9 cellular contexts compared by ENCODE assay signal in the genomic region with DNA sequence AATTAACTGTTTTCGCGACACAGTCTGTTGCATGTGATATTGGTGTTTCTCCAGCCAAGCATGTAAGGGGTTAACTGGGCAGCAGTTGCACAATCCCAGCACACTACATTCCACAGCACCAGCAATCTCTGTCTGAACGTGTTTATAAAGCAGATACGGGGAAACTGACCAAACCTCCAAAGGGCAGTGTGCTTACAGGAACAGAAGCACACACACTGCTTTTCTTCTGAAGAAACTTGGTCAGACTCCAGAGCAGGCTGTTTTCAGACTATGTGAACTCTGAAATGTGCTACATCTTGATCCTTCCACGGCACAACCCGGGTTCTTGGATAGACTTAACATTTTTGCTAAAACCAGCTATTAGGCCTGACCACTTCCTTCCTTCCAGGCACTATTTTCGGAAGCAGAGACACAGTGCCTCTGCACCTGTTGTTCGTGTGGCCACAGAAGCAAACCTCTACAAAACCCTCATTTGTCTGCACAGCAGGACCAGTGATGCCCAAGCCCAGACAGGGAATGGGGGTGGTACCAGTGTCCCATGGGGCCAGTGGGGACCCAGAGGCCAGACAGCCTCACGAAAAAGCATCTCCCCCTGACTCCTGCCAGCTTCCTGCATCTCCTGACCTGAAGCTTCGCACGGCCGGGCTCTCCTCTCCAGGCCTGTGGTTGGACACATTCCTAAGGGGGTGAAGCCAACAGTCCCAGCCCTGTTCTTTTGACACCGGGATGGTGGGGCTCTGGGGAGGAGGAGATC.
DNase-seq lines count a peak whose midpoint lies in the region; ATAC-seq and TF ChIP-seq lines count a peak whose summit lies in the region.
"Had no signal": no experiment of that assay in that cellular context is flagged by ENCODE, and none has a peak within 500 bp of the region (broad histone marks: within the 10 kb centered on the region; RNA-seq: fewer than 3 reads in every experiment).

No MANE protein-coding gene starts in this region.

- peak; percentile 20 for DNase-seq in G401 (ENCODE audit: low spot score)
- no peak for DNase-seq in T-helper 17 cell
- peak; percentile 98 for DNase-seq in fibroblast of villous mesenchyme (ENCODE audit: low read depth)
- peak; percentile 32 for DNase-seq in putamen (ENCODE audit: low spot score)
- no peak for DNase-seq in COLO668 (lab: John Stamatoyannopoulos, UW; ENCODE audit: unreplicated experiment)
- DNase-seq in epidermal melanocyte (ENCODE audit: insufficient read length, low spot score), result no peak

- H3K36me3 Mint-ChIP-seq in T-helper 17 cell (ENCODE audit: low read depth), result peaks cover 2% of the 10 kb centered on the region

- ATAC-seq in GM19468 (IDR thresholded peaks at IDR 0.05; ENCODE audit: extremely low read depth, unreplicated experiment), result peak; percentile 69
- peak; percentile 69 for ATAC-seq in HG03521 (IDR thresholded peaks at IDR 0.05; ENCODE audit: unreplicated experiment)
- ATAC-seq in T-helper 17 cell, result peak; percentile 44

- H3K27ac Mint-ChIP-seq in T-helper 17 cell, result peak overlapping the region; percentile 9
- H3K27ac Mint-ChIP-seq: activated naive CD4-positive, alpha-beta T cell treated with anti-CD3 and anti-CD28 coated beads, Interleukin-2, amount 50 U/mL, for 24 hours had no signal

- peak overlapping the region; percentile 46 for H3K4me3 ChIP-seq in fibroblast of villous mesenchyme (ENCODE audit: low read depth, low read length)

- in situ Hi-C loops in G401 (cut with HindIII; ENCODE audit: low sequenced_read_pairs), result no loop called here

- no peaks in the 10 kb centered on the region for H3K27me3 Mint-ChIP-seq in T-helper 17 cell
- H3K27me3 Mint-ChIP-seq: activated naive CD4-positive, alpha-beta T cell treated with anti-CD3 and anti-CD28 coated beads, Interleukin-2, amount 50 U/mL, for 24 hours had no signal

- H3K4me1 Mint-ChIP-seq in T-helper 17 cell, result peaks cover 39% of the 10 kb centered on the region

- no peaks in the 10 kb centered on the region for H3K9me3 ChIP-seq in T-helper 17 cell (ENCODE audit: control insufficient read depth, low read length, poor library complexity, severe bottlenecking)

- H3K4me3 Mint-ChIP-seq in T-helper 17 cell, result peak overlapping the region; percentile 57
- H3K4me3 Mint-ChIP-seq: activated naive CD4-positive, alpha-beta T cell treated with anti-CD3 and anti-CD28 coated beads, Interleukin-2, amount 50 U/mL, for 24 hours had no signal

- TF ChIP-seq CTCF in fibroblast of villous mesenchyme (IDR thresholded peaks at IDR 0.05; ENCODE audit: insufficient read depth, low read depth, low read length), result no peak

Comparison
In these comparisons a context has a peak if more than half of its experiments do, and no peak if none do; other contexts are left out.
1. DNase-seq: peak in G401 (single experiment), fibroblast of villous mesenchyme (single experiment) and putamen (single experiment); none in T-helper 17 cell (0 of 3), COLO668 (single experiment) and epidermal melanocyte (single experiment).
2. Peak in every context shown above with its lines, with median percentiles within 50 percentile points of each other: ATAC-seq.